ENCODE assay signal across 2 cellular contexts in genomic region chr11:107648247-107648646, GRCh38.
A peak's percentile ranks its signal among the peaks of the same experiment; 100 is the strongest.
TF ChIP-seq lines count a peak whose summit lies in the region.

No MANE protein-coding gene starts in this region.

TF ChIP-seq in GM23338, 12 proteins besides CTCF, POLR2A, EP300 and RAD21:
- TF ChIP-seq NANOG (IDR thresholded peaks at IDR 0.05; ENCODE audit: borderline replicate concordance) = peak; percentile 7; the same call in 1 of the 2 replicates
- no peak for TF ChIP-seq STAT1 (IDR thresholded peaks at IDR 0.05; ENCODE audit: unreplicated experiment)
- no peak for TF ChIP-seq ETS1 (IDR thresholded peaks at IDR 0.05)
- no peak for TF ChIP-seq ZNF114 (CRISPR knock-in tag; IDR thresholded peaks at IDR 0.05)
TF ChIP-seq in GM23338: peak in this region for 1.

TF ChIP-seq in H1, 55 proteins besides CTCF, POLR2A, EP300 and RAD21:
- TF ChIP-seq ASH2L (IDR thresholded peaks at IDR 0.05; ENCODE audit: low read length) = no peak
- TF ChIP-seq SIX5 (IDR thresholded peaks at IDR 0.05; ENCODE audit: low read depth, low read length) = no peak
- TF ChIP-seq SUZ12 (IDR thresholded peaks at IDR 0.05; ENCODE audit: low read length) = no peak
- no peak for TF ChIP-seq BRCA1 (IDR thresholded peaks at IDR 0.05; ENCODE audit: low read depth, low read length)
- TF ChIP-seq TEAD4 (IDR thresholded peaks at IDR 0.05; ENCODE audit: low read depth, low read length) = no peak
- TF ChIP-seq MAFK (IDR thresholded peaks at IDR 0.05; ENCODE audit: low read depth, low read length) = no peak
- TF ChIP-seq SP1 (IDR thresholded peaks at IDR 0.05; ENCODE audit: low read depth, low read length) = no peak
- no peak for TF ChIP-seq TAF1 (IDR thresholded peaks at IDR 0.05; ENCODE audit: low read depth, low read length)
- no peak for TF ChIP-seq EZH2 (IDR thresholded peaks at IDR 0.05; ENCODE audit: low read depth, low read length, severe bottlenecking)
- no peak for TF ChIP-seq SIRT6 (IDR thresholded peaks at IDR 0.05; ENCODE audit: low read length)
TF ChIP-seq in H1: peak in this region for 0.
